25 cellular contexts compared by ENCODE assay signal in the genomic region with DNA sequence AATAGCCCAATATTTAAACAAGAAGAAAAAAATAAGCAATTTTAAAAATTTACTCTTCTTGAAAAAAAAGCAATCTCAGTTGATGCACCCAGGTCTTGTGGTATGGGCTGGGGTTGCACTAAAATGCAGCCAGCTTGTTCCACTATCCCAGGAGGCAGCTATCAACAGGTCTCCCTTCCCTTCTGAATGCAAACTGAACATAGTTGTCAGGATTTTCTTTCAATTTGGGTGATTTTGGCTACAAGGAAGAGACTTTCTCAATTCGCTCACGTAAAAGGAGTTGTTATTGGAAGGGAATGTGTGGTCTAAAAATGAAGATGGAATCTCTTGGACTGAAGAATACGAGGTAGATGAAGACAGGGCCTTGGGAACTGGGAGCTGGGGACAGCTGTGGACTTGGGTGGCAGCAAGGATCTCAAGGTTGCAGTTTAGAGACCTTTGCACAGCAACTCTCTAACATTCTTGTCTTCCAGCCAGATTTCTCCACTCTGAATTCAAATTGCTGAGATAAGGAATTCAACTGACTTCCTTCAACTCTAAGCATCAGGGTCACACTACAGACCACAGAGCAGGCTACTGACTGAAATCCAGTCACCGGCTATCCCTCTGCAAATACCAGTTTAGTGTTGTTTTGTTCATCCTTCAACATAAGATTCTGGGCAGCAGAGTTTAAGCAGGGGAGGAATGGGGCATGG. TPM values are rescaled to one million over a fixed set of nuclear protein-coding genes. Genes with fewer than 3 reads are reported as not detected.
DNase-seq lines count a peak whose midpoint lies in the region; ATAC-seq, FAIRE-seq and TF ChIP-seq lines count a peak whose summit lies in the region.
"Had no signal": no experiment of that assay in that cellular context is flagged by ENCODE, and none has a peak within 500 bp of the region (broad histone marks: within the 10 kb centered on the region; RNA-seq: fewer than 3 reads in every experiment).

No MANE protein-coding gene starts in this region.

- H3K4me1 Mint-ChIP-seq in mesothelial cell of epicardium, result peaks cover 26% of the 10 kb centered on the region

- FAIRE-seq in HepG2 (lab: Jason Lieb, UNC), result no peak
- FAIRE-seq: A549, HTR-8/SVneo had no signal

- H3K27me3 ChIP-seq in liver (ENCODE audit: control insufficient read depth in 4 of 4, insufficient read depth in 4 of 4, low read length in 3 of 4), result peaks cover 0 to 8% (median 2%) of the 10 kb centered on the region in 4 donors
- peaks cover 1 to 24% of the 10 kb centered on the region in 2 experiments; a peak in 4 of 5 replicates for H3K27me3 ChIP-seq in HepG2 (ENCODE audit: control insufficient read depth in 1 of 2, insufficient read depth in 2 of 2, low read length in 2 of 2)
- peaks cover 0 to 15% (median 0%) of the 10 kb centered on the region in 45 donors for H3K27me3 ChIP-seq in dorsolateral prefrontal cortex

- H3K4me3 ChIP-seq in liver (ENCODE audit: low read depth in 1 of 3, low read length in 3 of 3), result no peak overlapping the region
- H3K4me3 ChIP-seq in HepG2 (replicated peaks in 1 of 3; ENCODE audit: insufficient read depth in 1 of 3, low read depth in 2 of 3, low read length in 3 of 3), result no peak overlapping the region
- no peak overlapping the region for H3K4me3 ChIP-seq in dorsolateral prefrontal cortex
- H3K4me3 ChIP-seq: A549, heart left ventricle, smooth muscle cell had no signal

- WGBS in liver, result 60% methylated on average over 4 of the region's 4 CpGs
- WGBS in HepG2 (ENCODE audit: low lambda C conversion rate), result 2% methylated on average over 4 of the region's 4 CpGs

- no peaks in the 10 kb centered on the region for H3K9me3 ChIP-seq in liver (ENCODE audit: control insufficient read depth in 4 of 4, low read length in 3 of 4)
- H3K9me3 ChIP-seq in HepG2 (ENCODE audit: low read length), result no peaks in the 10 kb centered on the region
- H3K9me3 ChIP-seq: A549, BE2C, heart left ventricle had no signal

- no peak overlapping the region for H3K4me2 ChIP-seq in HepG2 (ENCODE audit: low read depth, low read length)
- H3K4me2 ChIP-seq: A549, smooth muscle cell had no signal

- peaks cover 63% of the 10 kb centered on the region for H3K27me3 Mint-ChIP-seq in mesothelial cell of epicardium (ENCODE audit: low read depth)

- no peak overlapping the region for H2AFZ ChIP-seq in HepG2 (ENCODE audit: low read length)

- intact Hi-C loops in HepG2 (cut with micrococcal nuclease; ENCODE audit: unreplicated experiment) (no loop called here), dorsolateral prefrontal cortex (cut with DNase I) (no loop called here)

- no peak overlapping the region for H3K27ac ChIP-seq in liver (ENCODE audit: low read depth in 1 of 2, low read length in 2 of 2)
- H3K27ac ChIP-seq in HepG2 (ENCODE audit: extremely low read length, insufficient read depth, low read length), result no peak overlapping the region
- H3K27ac ChIP-seq in dorsolateral prefrontal cortex, result no peak overlapping the region
- H3K27ac ChIP-seq: A549, heart left ventricle, VCaP had no signal

- H3K4me1 ChIP-seq in liver (ENCODE audit: control insufficient read depth in 4 of 4, insufficient read depth in 4 of 4, low read length in 3 of 4) (peaks cover 0 to 9% (median 4%) of the 10 kb centered on the region in 4 donors), HepG2 (ENCODE audit: insufficient read depth, low read length) (no peaks in the 10 kb centered on the region)
- H3K4me1 ChIP-seq: BE2C had no signal

- peaks cover 7% of the 10 kb centered on the region for H3K9me3 Mint-ChIP-seq in mesothelial cell of epicardium
- H3K9me3 Mint-ChIP-seq: activated CD4-positive, alpha-beta T cell treated with anti-CD3 and anti-CD28 coated beads, Interleukin-2, amount 10 ng/mL, durations not matched to agents 24 days and 14 days; neural crest cell had no signal

- no TSS peak for BruUV-seq in HepG2 (replicated peaks; lab: Mats Ljungman, UMichigan)

- H4K20me1 ChIP-seq in HepG2 (ENCODE audit: insufficient read depth, low read length), result no peaks in the 10 kb centered on the region

- POLR2A ChIA-PET in HepG2 (lab: Yijun Ruan, JAX), result no interaction called here

- TF ChIP-seq EP300 in HepG2 (IDR thresholded peaks at IDR 0.05; ENCODE audit: low read depth in 2 of 2, low read length in 2 of 2), result no peak
- TF ChIP-seq EP300 in HepG2 (CRISPR knock-in tag; IDR thresholded peaks at IDR 0.05; ENCODE audit: borderline replicate concordance), result no peak

- H3K27ac Mint-ChIP-seq in mesothelial cell of epicardium, result peak overlapping the region; percentile 72
- H3K27ac Mint-ChIP-seq: activated CD4-positive, alpha-beta T cell treated with anti-CD3 and anti-CD28 coated beads, Interleukin-2, amount 10 ng/mL, durations not matched to agents 24 days and 14 days had no signal

- no peak overlapping the region for H3K9ac ChIP-seq in liver (ENCODE audit: low read depth in 1 of 2, low read length in 2 of 2)
- H3K9ac ChIP-seq in HepG2 (ENCODE audit: insufficient read depth, low read depth, low read length), result no peak overlapping the region

- in situ Hi-C loops in HepG2 (cut with HindIII; ENCODE audit: extremely low pct_ligation_motif_present, low pct_unique_long_range_greater_than_20kb), result no loop called here

- ATAC-seq in HepG2, result no peak
- ATAC-seq: A549, left colon had no signal

- H3K4me3 Mint-ChIP-seq in mesothelial cell of epicardium, result no peak overlapping the region
- H3K4me3 Mint-ChIP-seq: activated CD4-positive, alpha-beta T cell treated with anti-CD3 and anti-CD28 coated beads, Interleukin-2, amount 10 ng/mL, durations not matched to agents 24 days and 14 days; neural crest cell had no signal

- TF ChIP-seq CTCF in liver (IDR thresholded peaks at IDR 0.05; ENCODE audit: low read depth, low read length, missing input control), result no peak
- TF ChIP-seq CTCF in HepG2 (CRISPR knock-in tag; IDR thresholded peaks at IDR 0.05), result no peak
- no peak for TF ChIP-seq CTCF in mesothelial cell of epicardium (IDR thresholded peaks at IDR 0.05; ENCODE audit: unreplicated experiment)
- no peak for TF ChIP-seq CTCF in dorsolateral prefrontal cortex (IDR thresholded peaks at IDR 0.05 in 54 of 56, conservative IDR thresholded peaks at IDR 0.05 in 2 of 56; ENCODE audit: low read depth in 1 of 56, partially characterized antibody in 56 of 56)

- H3K36me3 ChIP-seq in liver (ENCODE audit: control insufficient read depth in 4 of 4, insufficient read depth in 3 of 4, low read depth in 1 of 4, low read length in 3 of 4), result no peaks in the 10 kb centered on the region
- no peaks in the 10 kb centered on the region for H3K36me3 ChIP-seq in HepG2 (replicated peaks in 1 of 2; ENCODE audit: control insufficient read depth in 1 of 2, insufficient read depth in 2 of 2, low read length in 2 of 2)
- H3K36me3 ChIP-seq: BE2C, heart left ventricle had no signal

- no peak for TF ChIP-seq POLR2A in HepG2 (IDR thresholded peaks at IDR 0.05; ENCODE audit: insufficient read depth in 1 of 2, low read depth in 2 of 2, low read length in 2 of 2)

- DNase-seq in HepG2 (ENCODE audit: low spot score) (no peak), fibroblast of peridontal ligament (ENCODE audit: extremely low read depth) (peak; percentile 22), mesothelial cell of epicardium (ENCODE audit: low spot score in 2 of 2, unreplicated experiment in 2 of 2) (no peak), NCI-H1417 (lab: John Stamatoyannopoulos, UW) (no peak), dorsolateral prefrontal cortex (no peak), SIG-M5 (lab: John Stamatoyannopoulos, UW) (no peak)
- no peak for DNase-seq in effector CD8-positive, alpha-beta T cell (lab: John Stamatoyannopoulos, UW)
- DNase-seq: activated CD4-positive, alpha-beta T cell treated with anti-CD3 and anti-CD28 coated beads, Interleukin-2, amount 10 ng/mL, durations not matched to agents 24 days and 14 days; activated naive CD4-positive, alpha-beta T cell; activated T-cell treated with anti-CD3 and anti-CD28 coated beads, Interleukin-2, amount 50 U/mL, for 48 hours; BE2C; central memory CD4-positive, alpha-beta T cell; GOT3; heart left ventricle; Karpas-422; left colon; NCI-H2171 treated with DMSO at 0.1 percent for 48 hours; NCI-H526 treated with DMSO at 0.1 percent for 48 hours had no signal

- CTCF ChIA-PET in HepG2 (lab: Yijun Ruan, JAX; ENCODE audit: low intra/inter-chr PET ratio, low total read pairs), result no interaction called here

- H3K79me2 ChIP-seq in HepG2 (ENCODE audit: insufficient read depth, low read length), result no peaks in the 10 kb centered on the region

- TF ChIP-seq RAD21 in liver (IDR thresholded peaks at IDR 0.05) (no peak), HepG2 (CRISPR knock-in tag; IDR thresholded peaks at IDR 0.05) (no peak)

- no peaks in the 10 kb centered on the region for H3K36me3 Mint-ChIP-seq in mesothelial cell of epicardium

TF ChIP-seq in liver, 16 proteins besides CTCF, POLR2A, EP300 and RAD21 (continues in another document):
- TF ChIP-seq NR2F2 (IDR thresholded peaks at IDR 0.05) (peak; percentile 91), RXRA (IDR thresholded peaks at IDR 0.05) (peak in 1 of 2 donors; percentile 9)

TF ChIP-seq in HepG2, 621 proteins besides CTCF, POLR2A, EP300 and RAD21 (continues in another document):
- TF ChIP-seq KMT2A (CRISPR knock-in tag; IDR thresholded peaks at IDR 0.05), result no peak

RNA-seq across cellular contexts. Expression of a gene that starts 3.1 kb away (rescaled TPM):
- total RNA-seq in liver (1 to 10 TPM; 1.7 to 5.5 TPM), HepG2 (2016; rRNA removed; fragmentation: Illumina TruSeq; extraction: Trizol) (not detected in 2 replicates), mesothelial cell of epicardium (3.4 to 4.1 TPM (median 3.9 TPM) in 3 replicates), dorsolateral prefrontal cortex (1 to 10 TPM in 39 of 120 experiments, under 1 TPM in 81; 0.19 to 4.5 (median 0.79) TPM)
- polyA plus RNA-seq in liver (under 1 TPM; 0.31 to 0.78 TPM), HepG2 (2011; rRNA removed) (not detected in 2 replicates)
- not detected in 2 replicates for total RNA-seq in HepG2 (2016; cell fraction: cytosol; rRNA removed; fragmentation: Illumina TruSeq; extraction: Trizol; ENCODE audit: low read depth)
- total RNA-seq in HepG2 (2016; cell fraction: insoluble cytoplasmic fraction; rRNA removed; fragmentation: Illumina TruSeq; extraction: Trizol), result not detected in 2 replicates
- not detected in 2 replicates for total RNA-seq in HepG2 (2016; cell fraction: membrane; rRNA removed; fragmentation: Illumina TruSeq; extraction: Trizol)
- not detected in 2 replicates for total RNA-seq in HepG2 (2016; cell fraction: nucleus; rRNA removed; fragmentation: Illumina TruSeq; extraction: Trizol)
- not detected in 2 replicates for polyA plus RNA-seq in HepG2 (2011; cell fraction: cytosol; rRNA removed)
- polyA plus RNA-seq in HepG2 (2011; cell fraction: nucleus; rRNA removed), result not detected in 2 replicates
- polyA plus RNA-seq in HepG2 (2012), result not detected in 2 replicates
- polyA plus RNA-seq in HepG2 (2016; cell fraction: cytosol; fragmentation: Illumina TruSeq; extraction: Trizol; ENCODE audit: low read depth), result not detected in 2 replicates
- not detected in 2 replicates for polyA plus RNA-seq in HepG2 (2016; cell fraction: insoluble cytoplasmic fraction; fragmentation: Illumina TruSeq; extraction: Trizol; ENCODE audit: low read depth)
- not detected in 2 replicates for polyA plus RNA-seq in HepG2 (2016; cell fraction: membrane; fragmentation: Illumina TruSeq; extraction: Trizol; ENCODE audit: low read depth)
- polyA plus RNA-seq in HepG2 (2016; cell fraction: nucleus; fragmentation: Illumina TruSeq; extraction: Trizol; ENCODE audit: insufficient read depth, low read depth), result not detected in 2 replicates
- polyA minus RNA-seq in HepG2 (2011; rRNA and poly(A)+ RNA removed; ENCODE audit: low replicate concordance), result not detected in 2 replicates
- not detected in 2 replicates for polyA minus RNA-seq in HepG2 (2011; cell fraction: cytosol; rRNA and poly(A)+ RNA removed)
- polyA minus RNA-seq in HepG2 (2011; cell fraction: nucleus; rRNA and poly(A)+ RNA removed), result not detected in 2 replicates
- total RNA-seq: activated CD4-positive, alpha-beta T cell treated with anti-CD3 and anti-CD28 coated beads, Interleukin-2, amount 10 ng/mL, durations not matched to agents 24 days and 14 days; smooth muscle cell; T-helper 2 cell treated with Interferon-gamma antibody and Interleukin-4, amounts not matched to agents 100 ng/mL and 5 ng/mL, for 36 hours had no signal
- polyA plus RNA-seq: smooth muscle cell had no signal
